8 cellular contexts compared by ENCODE assay signal in genomic region chr14:92586001-92586947, GRCh38.
DNase-seq lines count a peak whose midpoint lies in the region; ATAC-seq and TF ChIP-seq lines count a peak whose summit lies in the region.

No MANE protein-coding gene starts in this region.

- H3K36me3 Mint-ChIP-seq in effector memory CD8-positive, alpha-beta T cell (ENCODE audit: insufficient read depth), result peaks cover 23% of the 10 kb centered on the region

- WGBS in ovary, 3 donors, result 8 to 11% (median 11%) methylated on average over 9 of the region's 9 CpGs

- TF ChIP-seq CTCF in GM20000 (IDR thresholded peaks at IDR 0.05; ENCODE audit: extremely low read depth, missing control alignments) (no peak), ovary (IDR thresholded peaks at IDR 0.05) (no peak)

- peak; percentile 77 for ATAC-seq in effector memory CD8-positive, alpha-beta T cell (replicated peaks)
- no peak for ATAC-seq in HG03442 (IDR thresholded peaks at IDR 0.05; ENCODE audit: unreplicated experiment)

- H3K4me1 ChIP-seq in ovary (ENCODE audit: insufficient read depth), result peaks cover 21% of the 10 kb centered on the region

- peaks cover 85 to 88% of the 10 kb centered on the region in 2 donors for H3K4me1 Mint-ChIP-seq in effector memory CD8-positive, alpha-beta T cell (ENCODE audit: low read depth in 2 of 2)

- TF ChIP-seq POLR2A in ovary (IDR thresholded peaks at IDR 0.05), result no peak

- intact Hi-C loops in ovary (cut with DNase I), result no loop called here

- no peaks in the 10 kb centered on the region for H3K27me3 Mint-ChIP-seq in effector memory CD8-positive, alpha-beta T cell

- no peak overlapping the region for H3K4me3 ChIP-seq in ovary

- no peak for TF ChIP-seq EP300 in ovary (IDR thresholded peaks at IDR 0.05)

- H3K27me3 ChIP-seq in ovary, result no peaks in the 10 kb centered on the region

- H3K36me3 ChIP-seq in ovary, result no peaks in the 10 kb centered on the region

- no peaks in the 10 kb centered on the region for H3K9me3 ChIP-seq in ovary

- peak overlapping the region; percentile 88 to 96 for H3K27ac Mint-ChIP-seq in effector memory CD8-positive, alpha-beta T cell

- H3K9me3 Mint-ChIP-seq in effector memory CD8-positive, alpha-beta T cell, result peaks cover 2 to 6% of the 10 kb centered on the region in 2 donors

- peak overlapping the region; percentile 67 to 72 for H3K27ac ChIP-seq in ovary

- peak; percentile 91 for DNase-seq in A172 (ENCODE audit: low spot score)
- DNase-seq in GM20000 (ENCODE audit: low spot score), result peak; percentile 40
- peak; percentile 83 for DNase-seq in SIG-M5 treated with dmso at 0.1 percent for 504 hours (lab: John Stamatoyannopoulos, UW; ENCODE audit: unreplicated experiment)
- DNase-seq in effector memory CD8-positive, alpha-beta T cell, result peak; percentile 43 to 47 (median 46)
- DNase-seq in ovary, result peak in 2 of 5 donors; percentile 42 to 70
- no peak for DNase-seq in NCI-H1930 (lab: John Stamatoyannopoulos, UW)
- DNase-seq in NCI-H446 (lab: John Stamatoyannopoulos, UW), result no peak

- H3K4me3 Mint-ChIP-seq in effector memory CD8-positive, alpha-beta T cell, result peak overlapping the region; percentile 78

Comparison
In these comparisons a context has a peak if more than half of its experiments do, and no peak if none do; other contexts are left out.
1. DNase-seq: peak in A172 (single experiment), GM20000 (single experiment), SIG-M5 treated with dmso at 0.1 percent for 504 hours (single experiment) and effector memory CD8-positive, alpha-beta T cell (3 of 3); none in NCI-H1930 (0 of 2) and NCI-H446 (0 of 2).